In genomic region chr10:121583857-121584256, GRCh38 we compare ENCODE assay signal across 1 cellular context.
TF ChIP-seq lines count a peak whose summit lies in the region.

No MANE protein-coding gene starts in this region.

TF ChIP-seq in HepG2, 621 proteins besides CTCF, POLR2A, EP300 and RAD21 (continued from another document):
- TF ChIP-seq PBX2 (CRISPR knock-in tag; IDR thresholded peaks at IDR 0.05) (no peak), CREB1 (IDR thresholded peaks at IDR 0.05) (peak; percentile 74), CREB1 (CRISPR knock-in tag; IDR thresholded peaks at IDR 0.05) (no peak), ATF1 (CRISPR knock-in tag; IDR thresholded peaks at IDR 0.05) (no peak), PPARG (CRISPR knock-in tag; conservative IDR thresholded peaks at IDR 0.05) (no peak)
